2 cellular contexts compared by ENCODE assay signal in the genomic region with DNA sequence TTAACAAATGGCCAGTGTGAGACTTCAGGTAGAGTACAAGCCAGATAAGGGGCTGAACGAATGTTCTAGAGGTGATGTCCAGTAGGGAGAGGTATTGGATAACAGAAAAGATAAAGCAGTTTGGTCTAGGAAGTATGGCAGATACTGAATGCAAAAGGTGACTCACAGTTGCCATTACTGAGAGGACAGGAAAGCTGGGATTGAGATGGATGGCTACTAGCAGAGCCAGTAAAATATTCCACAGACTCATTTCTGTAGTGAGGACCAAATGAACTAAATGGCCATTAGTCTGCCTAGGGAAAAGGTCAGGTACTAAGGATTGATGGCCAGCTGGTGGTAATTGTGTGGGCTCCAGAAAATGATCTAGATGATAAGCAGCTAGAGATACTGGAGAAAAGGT.
TF ChIP-seq lines count a peak whose summit lies in the region.

No MANE protein-coding gene starts in this region.

TF ChIP-seq in HCT116, 20 proteins besides CTCF, POLR2A, EP300 and RAD21:
- TF ChIP-seq CEBPB (IDR thresholded peaks at IDR 0.05; ENCODE audit: low read depth): no peak
- TF ChIP-seq ELF1 (IDR thresholded peaks at IDR 0.05; ENCODE audit: borderline replicate concordance, low read depth): no peak
- no peak for TF ChIP-seq POLR2AphosphoS5 (IDR thresholded peaks at IDR 0.05; ENCODE audit: low read depth, low read length)
- TF ChIP-seq YY1 (IDR thresholded peaks at IDR 0.05; ENCODE audit: extremely low read depth, insufficient replicate concordance, low read depth, low read length): no peak
- TF ChIP-seq JUND (IDR thresholded peaks at IDR 0.05): peak; percentile 57; the same call in 1 of the 2 replicates
- TF ChIP-seq, protein P1, sequence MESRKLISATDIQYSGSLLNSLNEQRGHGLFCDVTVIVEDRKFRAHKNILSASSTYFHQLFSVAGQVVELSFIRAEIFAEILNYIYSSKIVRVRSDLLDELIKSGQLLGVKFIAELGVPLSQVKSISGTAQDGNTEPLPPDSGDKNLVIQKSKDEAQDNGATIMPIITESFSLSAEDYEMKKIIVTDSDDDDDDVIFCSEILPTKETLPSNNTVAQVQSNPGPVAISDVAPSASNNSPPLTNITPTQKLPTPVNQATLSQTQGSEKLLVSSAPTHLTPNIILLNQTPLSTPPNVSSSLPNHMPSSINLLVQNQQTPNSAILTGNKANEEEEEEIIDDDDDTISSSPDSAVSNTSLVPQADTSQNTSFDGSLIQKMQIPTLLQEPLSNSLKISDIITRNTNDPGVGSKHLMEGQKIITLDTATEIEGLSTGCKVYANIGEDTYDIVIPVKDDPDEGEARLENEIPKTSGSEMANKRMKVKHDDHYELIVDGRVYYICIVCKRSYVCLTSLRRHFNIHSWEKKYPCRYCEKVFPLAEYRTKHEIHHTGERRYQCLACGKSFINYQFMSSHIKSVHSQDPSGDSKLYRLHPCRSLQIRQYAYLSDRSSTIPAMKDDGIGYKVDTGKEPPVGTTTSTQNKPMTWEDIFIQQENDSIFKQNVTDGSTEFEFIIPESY (IDR thresholded peaks at IDR 0.05; ENCODE audit: extremely low read depth, insufficient replicate concordance, low read length): no peak
- no peak for TF ChIP-seq SRF (IDR thresholded peaks at IDR 0.05; ENCODE audit: low read depth)
- TF ChIP-seq CBX3 (IDR thresholded peaks at IDR 0.05; ENCODE audit: low read depth): no peak
- no peak for TF ChIP-seq ZNF274 (IDR thresholded peaks at IDR 0.05; ENCODE audit: low read depth, low read length)
- TF ChIP-seq SP1 (IDR thresholded peaks at IDR 0.05; ENCODE audit: low read depth): 0 out of 2 replicates have a peak, but pooled peaks have one; percentile 18
- peak; percentile 29; the same call in 1 of the 2 replicates for TF ChIP-seq FOSL1 (IDR thresholded peaks at IDR 0.05; ENCODE audit: low read depth)

TF ChIP-seq in endothelial cell of umbilical vein, 7 proteins besides CTCF, POLR2A, EP300 and RAD21:
- TF ChIP-seq POLR2AphosphoS5 (IDR thresholded peaks at IDR 0.05; ENCODE audit: insufficient read depth, low read depth, low read length): no peak
- TF ChIP-seq FOS (IDR thresholded peaks at IDR 0.05; ENCODE audit: borderline replicate concordance, insufficient read depth, low read length): peak; percentile 68
- TF ChIP-seq, protein P2, sequence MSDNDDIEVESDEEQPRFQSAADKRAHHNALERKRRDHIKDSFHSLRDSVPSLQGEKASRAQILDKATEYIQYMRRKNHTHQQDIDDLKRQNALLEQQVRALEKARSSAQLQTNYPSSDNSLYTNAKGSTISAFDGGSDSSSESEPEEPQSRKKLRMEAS (IDR thresholded peaks at IDR 0.05; ENCODE audit: insufficient read depth, insufficient read length): no peak
- TF ChIP-seq JUN (IDR thresholded peaks at IDR 0.05; ENCODE audit: borderline replicate concordance, insufficient read depth, insufficient read length, low read depth): peak; percentile 61
- TF ChIP-seq MYC (IDR thresholded peaks at IDR 0.05; ENCODE audit: low read depth, low read length): no peak
